In the genomic region with DNA sequence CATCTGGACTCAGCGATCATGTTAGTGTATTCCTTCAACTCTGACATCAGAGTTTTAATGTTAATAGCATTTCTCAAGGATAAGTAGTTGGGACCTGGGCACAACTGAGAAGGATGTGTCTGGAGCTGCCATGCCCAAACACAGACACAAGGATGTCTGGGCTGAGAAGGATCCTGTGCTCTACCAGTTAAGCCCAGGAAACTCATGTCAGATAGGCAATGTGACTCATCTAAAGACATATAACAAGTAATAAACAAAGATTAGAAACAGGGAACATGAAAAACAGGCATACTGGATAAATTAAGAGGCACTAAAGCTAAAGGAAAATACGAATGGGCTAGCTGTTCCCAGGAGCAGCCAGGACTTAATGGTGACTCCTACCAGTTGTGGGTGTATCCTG, we compare ENCODE assay signal across 17 cellular contexts. TPM values are rescaled to one million over a fixed set of nuclear protein-coding genes. Genes with fewer than 3 reads are reported as not detected.
DNase-seq lines count a peak whose midpoint lies in the region; ATAC-seq and TF ChIP-seq lines count a peak whose summit lies in the region.
"Had no signal": no experiment of that assay in that cellular context is flagged by ENCODE, and none has a peak within 500 bp of the region (broad histone marks: within the 10 kb centered on the region; RNA-seq: fewer than 3 reads in every experiment).

No MANE protein-coding gene starts in this region.

- H3K27ac ChIP-seq in hepatocyte (peak overlapping the region; percentile 71), smooth muscle cell (ENCODE audit: low read depth) (peak overlapping the region; percentile 94)

- H3K4me2 ChIP-seq in hepatocyte (no peak overlapping the region), smooth muscle cell (peak overlapping the region; percentile 65)

- no peak for ATAC-seq in HG03095 (IDR thresholded peaks at IDR 0.05; ENCODE audit: unreplicated experiment)
- ATAC-seq: HepG2 had no signal

- TF ChIP-seq CTCF in hepatocyte (IDR thresholded peaks at IDR 0.05; ENCODE audit: poor library complexity) (no peak), smooth muscle cell (IDR thresholded peaks at IDR 0.05; ENCODE audit: borderline replicate concordance, insufficient read depth, poor library complexity, severe bottlenecking) (no peak)

- H3K9me3 ChIP-seq in hepatocyte (ENCODE audit: low read depth), result peaks cover 6% of the 10 kb centered on the region
- H3K9me3 ChIP-seq in smooth muscle cell (replicated peaks; ENCODE audit: low read depth), result no peaks in the 10 kb centered on the region
- H3K9me3 ChIP-seq: BE2C, Caco-2, HAP-1 had no signal

- DNase-seq in H4 (ENCODE audit: low spot score) (peak; percentile 24), RPMI7951 (ENCODE audit: low read depth) (peak; percentile 6), hepatocyte (ENCODE audit: low spot score) (peak; percentile 17), smooth muscle cell (lab: John Stamatoyannopoulos, UW; ENCODE audit: unreplicated experiment) (no peak), MV-4-11 (lab: John Stamatoyannopoulos, UW) (no peak)
- no peak for DNase-seq in activated CD8-positive, alpha-beta memory T cell treated with anti-CD3 and anti-CD28 coated beads, Interleukin-2, amount 50 U/mL, for 48 hours
- DNase-seq: ACHN; BE2C; C1 segment of cervical spinal cord; Caco-2; CD4-positive, CD25-positive, alpha-beta regulatory T cell; HFFc6; KG1 had no signal

- 54% methylated on average over 2 of the region's 2 CpGs for whole genome bisulfite sequencing in hepatocyte (ENCODE audit: low lambda C conversion rate, missing lambda C conversion rate)
- 11% methylated on average over 2 of the region's 2 CpGs for WGBS in smooth muscle cell (ENCODE audit: low lambda C conversion rate)

- H3K79me2 ChIP-seq in hepatocyte, result no peaks in the 10 kb centered on the region
- no peaks in the 10 kb centered on the region for H3K79me2 ChIP-seq in smooth muscle cell (ENCODE audit: low read depth)

- H2AFZ ChIP-seq in hepatocyte (no peak overlapping the region), smooth muscle cell (ENCODE audit: low read depth) (no peak overlapping the region)

- no peaks in the 10 kb centered on the region for H3K4me1 ChIP-seq in hepatocyte (ENCODE audit: insufficient read depth)
- peaks cover 9% of the 10 kb centered on the region for H3K4me1 ChIP-seq in smooth muscle cell (ENCODE audit: low read depth)
- H3K4me1 ChIP-seq: BE2C, Caco-2, HAP-1 had no signal

- no peaks in the 10 kb centered on the region for H4K20me1 ChIP-seq in hepatocyte (ENCODE audit: insufficient read depth, poor library complexity, severe bottlenecking)
- H4K20me1 ChIP-seq in smooth muscle cell (ENCODE audit: low read depth), result no peaks in the 10 kb centered on the region

- H3K9me2 ChIP-seq in hepatocyte (replicated peaks; ENCODE audit: insufficient read depth), result no peaks in the 10 kb centered on the region

- H3K9ac ChIP-seq in smooth muscle cell (ENCODE audit: low read depth), result no peak overlapping the region

- peaks cover 5% of the 10 kb centered on the region for H3K27me3 ChIP-seq in hepatocyte
- H3K27me3 ChIP-seq in smooth muscle cell (ENCODE audit: low read depth), result no peaks in the 10 kb centered on the region
- H3K27me3 ChIP-seq: BE2C had no signal

- no peaks in the 10 kb centered on the region for H3K36me3 ChIP-seq in hepatocyte (replicated peaks; ENCODE audit: insufficient read depth, low read depth)
- no peaks in the 10 kb centered on the region for H3K36me3 ChIP-seq in smooth muscle cell (ENCODE audit: low read depth)
- H3K36me3 ChIP-seq: BE2C, HAP-1 had no signal

- H3F3A ChIP-seq in smooth muscle cell (ENCODE audit: low read depth), result peaks cover 15% of the 10 kb centered on the region

- H3K4me3 ChIP-seq in hepatocyte, result no peak overlapping the region
- no peak overlapping the region for H3K4me3 ChIP-seq in smooth muscle cell
- H3K4me3 ChIP-seq: HAP-1 had no signal

RNA-seq across cellular contexts. Expression of a gene that starts 9.1 kb away (rescaled TPM):
- total RNA-seq in H4 (2014; rRNA removed; shearing (Covaris generic)), result 0.06 and 1.1 TPM in 2 replicates
- total RNA-seq in RPMI7951 (2014; rRNA removed; shearing (Covaris generic)), result 0.12 and 1.3 TPM in 2 replicates
- total RNA-seq in hepatocyte, result 4.4 and 9.0 TPM in 2 replicates
- polyA plus RNA-seq in hepatocyte, result 6.5 and 9.2 TPM in 2 replicates
- 103 and 108 TPM in 2 replicates for total RNA-seq in smooth muscle cell
- 106 and 194 TPM in 2 replicates for polyA plus RNA-seq in smooth muscle cell
- total RNA-seq: Caco-2; CD4-positive, CD25-positive, alpha-beta regulatory T cell; HepG2 had no signal
- polyA plus RNA-seq: CD4-positive, CD25-positive, alpha-beta regulatory T cell; HepG2; IgD-negative memory B cell had no signal

Comparison
In these comparisons a context has a peak if more than half of its experiments do, and no peak if none do; other contexts are left out.
1. DNase-seq: peak in H4 (single experiment), RPMI7951 (single experiment) and hepatocyte (single experiment); none in smooth muscle cell (single experiment), activated CD8-positive, alpha-beta memory T cell treated with anti-CD3 and anti-CD28 coated beads, Interleukin-2, amount 50 U/mL, for 48 hours (single experiment) and MV-4-11 (single experiment).
2. RNA of a gene that starts 9.1 kb away (total RNA-seq): 103 to 108 TPM in smooth muscle cell; 4.4 to 9.0 TPM in hepatocyte, 0.06 to 1.1 TPM in H4 and 0.12 to 1.3 TPM in RPMI7951; every median in the first group is over 10 times any median in the second.